ENCODE assay signal across 9 cellular contexts in the genomic region with DNA sequence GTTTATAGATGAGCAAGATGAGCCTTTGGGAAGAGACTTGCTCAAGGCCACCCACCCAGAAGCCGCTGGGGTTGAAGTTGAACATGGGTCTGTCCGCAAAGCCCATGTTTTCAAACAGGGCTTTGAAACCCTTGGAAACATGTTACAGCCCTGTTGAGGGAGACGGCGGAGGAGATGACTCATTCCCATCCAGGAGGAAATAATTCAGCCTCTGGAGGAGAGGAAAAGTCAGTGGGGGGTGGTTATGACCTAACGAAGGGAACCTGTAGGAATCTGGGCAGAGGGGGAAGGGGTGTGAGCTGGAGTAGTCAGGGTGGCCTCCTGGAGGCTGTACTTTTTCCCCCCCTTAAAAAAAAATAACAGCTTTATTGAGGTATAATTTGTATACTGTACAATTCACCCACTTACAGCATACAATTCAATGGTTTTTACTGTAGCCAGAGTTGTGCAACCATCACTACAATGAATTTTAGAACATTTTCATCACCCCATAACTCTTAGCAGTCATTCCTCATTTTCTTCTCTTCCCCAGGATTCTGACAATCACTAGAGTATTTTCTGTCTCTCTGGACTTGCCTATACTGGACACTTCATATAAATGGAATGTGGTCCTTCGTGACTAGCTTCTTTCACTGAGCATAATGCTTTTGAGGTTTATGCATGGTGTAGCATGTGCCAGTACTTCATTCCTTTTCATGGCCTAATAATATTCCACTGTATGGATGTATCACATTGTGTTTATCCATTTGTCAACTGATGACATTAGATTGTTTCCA. TPM values are rescaled to one million over a fixed set of nuclear protein-coding genes. Genes with fewer than 3 reads are reported as not detected.
DNase-seq lines count a peak whose midpoint lies in the region; ATAC-seq and TF ChIP-seq lines count a peak whose summit lies in the region.
"Had no signal": no experiment of that assay in that cellular context is flagged by ENCODE, and none has a peak within 500 bp of the region (broad histone marks: within the 10 kb centered on the region; RNA-seq: fewer than 3 reads in every experiment).

No MANE protein-coding gene starts in this region.

- H3K27ac ChIP-seq in rectal smooth muscle tissue (ENCODE audit: low read depth, low read length) (peak overlapping the region; percentile 51), MM.1S (ENCODE audit: low read length) (no peak overlapping the region)

- peaks cover 0 to 5% of the 10 kb centered on the region in 2 donors for H3K36me3 Mint-ChIP-seq in activated naive CD4-positive, alpha-beta T cell treated with anti-CD3 and anti-CD28 coated beads, Interleukin-2, amount 50 U/mL, for 72 hours

- H3K9me3 ChIP-seq in MM.1S (replicated peaks; ENCODE audit: insufficient read depth, low read length) = no peaks in the 10 kb centered on the region

- H2AFZ ChIP-seq in MM.1S (ENCODE audit: low read length) = no peak overlapping the region

- no peak overlapping the region for H3K27ac Mint-ChIP-seq in activated naive CD4-positive, alpha-beta T cell treated with anti-CD3 and anti-CD28 coated beads, Interleukin-2, amount 50 U/mL, for 72 hours

- H3F3A ChIP-seq in MM.1S (ENCODE audit: insufficient read depth, low read length) = no peaks in the 10 kb centered on the region

- TF ChIP-seq CTCF in fibroblast of pulmonary artery (IDR thresholded peaks at IDR 0.05; ENCODE audit: low read length, missing control alignments) (no peak), MM.1S (IDR thresholded peaks at IDR 0.05; ENCODE audit: low read length) (no peak)

- H3K36me3 ChIP-seq in rectal smooth muscle tissue (ENCODE audit: control insufficient read depth, insufficient read depth, low read length) (no peaks in the 10 kb centered on the region), MM.1S (replicated peaks; ENCODE audit: insufficient read depth, low read length) (no peaks in the 10 kb centered on the region)

- no peak overlapping the region for H3K4me3 ChIP-seq in fibroblast of pulmonary artery (replicated peaks; ENCODE audit: low read depth, low read length)
- no peak overlapping the region for H3K4me3 ChIP-seq in rectal smooth muscle tissue (ENCODE audit: low read length)
- H3K4me3 ChIP-seq in MM.1S (ENCODE audit: low read length) = no peak overlapping the region

- H3K27me3 ChIP-seq in rectal smooth muscle tissue (ENCODE audit: control insufficient read depth, insufficient read depth, low read length) (no peaks in the 10 kb centered on the region), MM.1S (replicated peaks; ENCODE audit: insufficient read depth, low read length) (peaks cover 11% of the 10 kb centered on the region)

- no peaks in the 10 kb centered on the region for H3K9me2 ChIP-seq in MM.1S (replicated peaks; ENCODE audit: insufficient read depth, low read length)

- DNase-seq in Daoy (ENCODE audit: low read depth) (peak; percentile 96), RPMI7951 (ENCODE audit: low read depth) (peak; percentile 93), fibroblast of pulmonary artery (ENCODE audit: low read depth) (peak; percentile 93), HUDEP-2 (lab: John Stamatoyannopoulos, UW; ENCODE audit: unreplicated experiment in 76 of 76) (no peak), NCI-H2107 (lab: John Stamatoyannopoulos, UW) (no peak), MM.1S (no peak)
- no peak for DNase-seq in activated naive CD4-positive, alpha-beta T cell treated with anti-CD3 and anti-CD28 coated beads, Interleukin-2, amount 50 U/mL, for 72 hours (ENCODE audit: low spot score in 2 of 2)
- DNase-seq: KG1 had no signal

- no peak overlapping the region for H3K9ac ChIP-seq in rectal smooth muscle tissue (ENCODE audit: low read length)
- H3K9ac ChIP-seq in MM.1S (ENCODE audit: low read length) = no peak overlapping the region

- H3K79me2 ChIP-seq in MM.1S (ENCODE audit: low read length) = no peaks in the 10 kb centered on the region

- H3K4me1 ChIP-seq in rectal smooth muscle tissue (ENCODE audit: control insufficient read depth, insufficient read depth, low read length) = peaks cover 12% of the 10 kb centered on the region
- 0 out of 2 replicates have a peak, but pooled peaks cover 4% of the 10 kb centered on the region for H3K4me1 ChIP-seq in MM.1S (ENCODE audit: low read length)

- no peaks in the 10 kb centered on the region for H3K9me3 Mint-ChIP-seq in activated naive CD4-positive, alpha-beta T cell treated with anti-CD3 and anti-CD28 coated beads, Interleukin-2, amount 50 U/mL, for 72 hours

- no peak overlapping the region for H3K4me2 ChIP-seq in MM.1S (ENCODE audit: low read depth, low read length)

- no peaks in the 10 kb centered on the region for H4K20me1 ChIP-seq in MM.1S (ENCODE audit: insufficient read depth, low read length)

- no peak for ATAC-seq in activated naive CD4-positive, alpha-beta T cell treated with anti-CD3 and anti-CD28 coated beads, Interleukin-2, amount 50 U/mL, for 72 hours

RNA-seq across cellular contexts. Expression of a gene that starts 1.9 kb away (rescaled TPM):
- 0.86 and 1.8 TPM in 2 replicates for total RNA-seq in Daoy (2014; rRNA removed; shearing (Covaris generic))
- 3.8 and 6.4 TPM in 2 replicates for total RNA-seq in RPMI7951 (2014; rRNA removed; shearing (Covaris generic))
- 10 to 100 TPM; 21.1 to 27.9 TPM for total RNA-seq in activated naive CD4-positive, alpha-beta T cell treated with anti-CD3 and anti-CD28 coated beads, Interleukin-2, amount 50 U/mL, for 72 hours

Comparison
In these comparisons a context has a peak if more than half of its experiments do, and no peak if none do; other contexts are left out.
1. DNase-seq: peak in Daoy (single experiment), RPMI7951 (single experiment) and fibroblast of pulmonary artery (single experiment); none in activated naive CD4-positive, alpha-beta T cell treated with anti-CD3 and anti-CD28 coated beads, Interleukin-2, amount 50 U/mL, for 72 hours (0 of 2), HUDEP-2 (0 of 76), NCI-H2107 (single experiment) and MM.1S (single experiment).